Comparison of ENCODE assay signal across 14 cellular contexts in the genomic region with DNA sequence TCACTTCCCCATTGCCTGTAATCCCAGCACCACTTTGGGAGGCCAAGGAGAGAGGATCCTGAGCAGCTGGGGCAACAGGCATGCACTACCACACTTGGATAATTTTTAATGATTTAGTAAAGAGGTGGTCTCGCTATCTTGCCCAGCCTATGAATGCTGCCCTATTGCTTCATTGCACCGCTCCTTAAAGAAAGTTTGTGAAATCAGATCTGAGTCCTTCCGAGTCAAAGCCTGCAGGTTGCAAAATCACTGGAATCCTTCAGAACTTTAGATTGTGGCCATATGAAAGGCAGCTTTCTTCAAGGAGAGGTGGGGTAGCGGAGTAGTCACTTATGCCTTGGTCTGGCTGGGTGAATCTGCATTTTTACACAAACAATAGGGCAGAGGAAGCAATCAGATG.
DNase-seq lines count a peak whose midpoint lies in the region; ATAC-seq, FAIRE-seq and TF ChIP-seq lines count a peak whose summit lies in the region.
"Had no signal": no experiment of that assay in that cellular context is flagged by ENCODE, and none has a peak within 500 bp of the region (broad histone marks: within the 10 kb centered on the region; RNA-seq: fewer than 3 reads in every experiment).

No MANE protein-coding gene starts in this region.

- no peak overlapping the region for H3K9ac ChIP-seq in DND-41 (ENCODE audit: low read depth, low read length)
- H3K9ac ChIP-seq in KMS-11: peak overlapping the region; percentile 14; the same call in 1 of the 2 replicates

- ATAC-seq in DND-41 (ENCODE audit: insufficient read depth, low read depth): no peak
- no peak for ATAC-seq in activated T-cell treated with anti-CD3 and anti-CD28 coated beads, Interleukin-2, amount 50 U/mL, for 4 hours
- ATAC-seq: CD8-positive, alpha-beta T cell had no signal

- H3K27me3 ChIP-seq in DND-41 (ENCODE audit: insufficient read depth, low read length, poor library complexity): no peaks in the 10 kb centered on the region
- no peaks in the 10 kb centered on the region for H3K27me3 ChIP-seq in KMS-11 (ENCODE audit: insufficient read depth, low read depth)

- H3K79me2 ChIP-seq in DND-41 (ENCODE audit: insufficient read depth, low read length) (no peaks in the 10 kb centered on the region), KMS-11 (ENCODE audit: insufficient read depth, low read depth) (no peaks in the 10 kb centered on the region)

- no peak overlapping the region for H3K27ac ChIP-seq in DND-41 (ENCODE audit: low read length)
- peak overlapping the region; percentile 62 for H3K27ac ChIP-seq in KMS-11
- H3K27ac ChIP-seq: HL-60 had no signal

- H3K4me2 ChIP-seq in DND-41 (ENCODE audit: insufficient read depth, low read length): no peak overlapping the region
- peak overlapping the region; percentile 10; the same call in 1 of the 2 replicates for H3K4me2 ChIP-seq in KMS-11

- peaks cover 16% of the 10 kb centered on the region for H3K4me1 Mint-ChIP-seq in activated T-cell treated with anti-CD3 and anti-CD28 coated beads, Interleukin-2, amount 50 U/mL, for 4 hours (ENCODE audit: low read depth)

- no peak for DNase-seq in DND-41
- peak; percentile 73 for DNase-seq in amniotic epithelial cell (ENCODE audit: low read depth)
- peak; percentile 19 for DNase-seq in fibroblast of the aortic adventitia (ENCODE audit: low read depth)
- no peak for DNase-seq in SHP77 treated with DMSO at 0.1 percent for 48 hours (lab: John Stamatoyannopoulos, UW)
- DNase-seq in D721Med (ENCODE audit: insufficient read length, low spot score): no peak
- DNase-seq in activated T-cell treated with anti-CD3 and anti-CD28 coated beads, Interleukin-2, amount 50 U/mL, for 4 hours: no peak
- DNase-seq: COR-L47, GF-D8, H7 had no signal

- H3K4me3 ChIP-seq in DND-41 (ENCODE audit: low read depth in 1 of 2, low read length in 2 of 2) (no peak overlapping the region), KMS-11 (IDR thresholded peaks at IDR 0.05; ENCODE audit: insufficient read depth, low read depth, low read length) (no peak overlapping the region), fibroblast of the aortic adventitia (ENCODE audit: low read depth, low read length) (no peak overlapping the region)

- H3K4me1 ChIP-seq in DND-41 (ENCODE audit: insufficient read depth, low read length) (peaks cover 16% of the 10 kb centered on the region), KMS-11 (ENCODE audit: low read depth, poor library complexity, severe bottlenecking) (peaks cover 36% of the 10 kb centered on the region)

- H3K36me3 Mint-ChIP-seq in activated T-cell treated with anti-CD3 and anti-CD28 coated beads, Interleukin-2, amount 50 U/mL, for 4 hours (ENCODE audit: insufficient read depth): no peaks in the 10 kb centered on the region
- H3K36me3 Mint-ChIP-seq: CD14-positive monocyte; CD8-positive, alpha-beta T cell had no signal

- no peak for FAIRE-seq in D721Med (lab: Jason Lieb, UNC)
- FAIRE-seq: A204.1 had no signal

- H3K36me3 ChIP-seq in DND-41 (ENCODE audit: insufficient read depth, low read length) (no peaks in the 10 kb centered on the region), KMS-11 (ENCODE audit: insufficient read depth) (no peaks in the 10 kb centered on the region)

- 0 out of 2 replicates have a peak overlapping the region, but pooled peaks have one; percentile 8 for H2AFZ ChIP-seq in DND-41 (ENCODE audit: low read depth, low read length)
- peak overlapping the region; percentile 8; the same call in 1 of the 2 replicates for H2AFZ ChIP-seq in KMS-11 (ENCODE audit: low read depth)

- no peaks in the 10 kb centered on the region for H3K9me3 Mint-ChIP-seq in activated T-cell treated with anti-CD3 and anti-CD28 coated beads, Interleukin-2, amount 50 U/mL, for 4 hours

- H3K27me3 Mint-ChIP-seq in activated T-cell treated with anti-CD3 and anti-CD28 coated beads, Interleukin-2, amount 50 U/mL, for 4 hours (ENCODE audit: low read depth): no peaks in the 10 kb centered on the region

- no peaks in the 10 kb centered on the region for H3K9me3 ChIP-seq in DND-41 (ENCODE audit: insufficient read depth, low read length, severe bottlenecking)

- H3K4me3 Mint-ChIP-seq in activated T-cell treated with anti-CD3 and anti-CD28 coated beads, Interleukin-2, amount 50 U/mL, for 4 hours: no peak overlapping the region
- H3K4me3 Mint-ChIP-seq: CD14-positive monocyte; CD8-positive, alpha-beta T cell had no signal

- no peak for TF ChIP-seq CTCF in DND-41 (IDR thresholded peaks at IDR 0.05; ENCODE audit: borderline replicate concordance, extremely low read depth, low read length, poor library complexity, severe bottlenecking)
- no peak for TF ChIP-seq CTCF in KMS-11 (conservative IDR thresholded peaks at IDR 0.05; ENCODE audit: low read depth, low read length)
- TF ChIP-seq CTCF in fibroblast of the aortic adventitia (IDR thresholded peaks at IDR 0.05; ENCODE audit: insufficient read depth, low read length): no peak
- no peak for TF ChIP-seq CTCF in D721Med (IDR thresholded peaks at IDR 0.05; ENCODE audit: insufficient read depth, missing control alignments)

- no peaks in the 10 kb centered on the region for H4K20me1 ChIP-seq in DND-41 (ENCODE audit: insufficient read depth, low read length)
- H4K20me1 ChIP-seq in KMS-11 (ENCODE audit: insufficient read depth): no peaks in the 10 kb centered on the region

Comparison
In these comparisons a context has a peak if more than half of its experiments do, and no peak if none do; other contexts are left out.
1. DNase-seq: peak in amniotic epithelial cell (single experiment) and fibroblast of the aortic adventitia (single experiment); none in DND-41 (single experiment), SHP77 treated with DMSO at 0.1 percent for 48 hours (single experiment), D721Med (single experiment) and activated T-cell treated with anti-CD3 and anti-CD28 coated beads, Interleukin-2, amount 50 U/mL, for 4 hours (single experiment).